ENCODE assay signal across 12 cellular contexts in genomic region chr17:4497101-4497824, GRCh38. TPM values are rescaled to one million over a fixed set of nuclear protein-coding genes. Genes with fewer than 3 reads are reported as not detected.
DNase-seq lines count a peak whose midpoint lies in the region; ATAC-seq and TF ChIP-seq lines count a peak whose summit lies in the region.
"Had no signal": no experiment of that assay in that cellular context is flagged by ENCODE, and none has a peak within 500 bp of the region (broad histone marks: within the 10 kb centered on the region; RNA-seq: fewer than 3 reads in every experiment).

No MANE protein-coding gene starts in this region.

- H3K4me3 Mint-ChIP-seq in activated naive CD8-positive, alpha-beta T cell, result peak overlapping the region; percentile 59
- H3K4me3 Mint-ChIP-seq in activated naive CD8-positive, alpha-beta T cell treated with anti-CD3 and anti-CD28 coated beads, Interleukin-2, amount 50 U/mL, for 24 hours, result no peak overlapping the region

- TF ChIP-seq POLR2A in thyroid gland (IDR thresholded peaks at IDR 0.05), result no peak

- peaks cover 24% of the 10 kb centered on the region for H3K4me1 Mint-ChIP-seq in activated naive CD8-positive, alpha-beta T cell (ENCODE audit: low read depth)
- peaks cover 22% of the 10 kb centered on the region for H3K4me1 Mint-ChIP-seq in activated naive CD8-positive, alpha-beta T cell treated with anti-CD3 and anti-CD28 coated beads, Interleukin-2, amount 50 U/mL, for 24 hours

- WGBS in thyroid gland, 2 donors, result 35 to 46% methylated on average over 22 to 23 of the region's 23 CpGs

- no peaks in the 10 kb centered on the region for H3K9me3 ChIP-seq in thyroid gland
- H3K9me3 ChIP-seq: sigmoid colon, SJSA1 had no signal

- no peaks in the 10 kb centered on the region for H3K36me3 ChIP-seq in thyroid gland
- H3K36me3 ChIP-seq: sigmoid colon, SJSA1 had no signal

- H3K9me3 Mint-ChIP-seq in activated naive CD8-positive, alpha-beta T cell (ENCODE audit: low read depth), result no peaks in the 10 kb centered on the region
- no peaks in the 10 kb centered on the region for H3K9me3 Mint-ChIP-seq in activated naive CD8-positive, alpha-beta T cell treated with anti-CD3 and anti-CD28 coated beads, Interleukin-2, amount 50 U/mL, for 24 hours

- no peak for DNase-seq in activated naive CD8-positive, alpha-beta T cell treated with anti-CD3 and anti-CD28 coated beads, Interleukin-2, amount 50 U/mL, for 24 hours
- DNase-seq in RKO (ENCODE audit: low spot score), result peak; percentile 69
- peak; percentile 10 for DNase-seq in fibroblast of mammary gland (ENCODE audit: low read depth)
- DNase-seq in thyroid gland, result peak; percentile 57 to 76
- DNase-seq in activated CD4-positive, alpha-beta T cell treated with anti-CD3 and anti-CD28 coated beads, Interleukin-2, amount 50 U/mL, for 1 hour, result no peak
- no peak for DNase-seq in NCI-H345 (lab: John Stamatoyannopoulos, UW)
- DNase-seq: activated naive CD4-positive, alpha-beta T cell treated with anti-CD3 and anti-CD28 coated beads, Interleukin-2, amount 50 U/mL, for 16 hours; AML-193; sigmoid colon had no signal

- H3K4me3 ChIP-seq in fibroblast of mammary gland (ENCODE audit: control insufficient read depth, low read depth, low read length) (no peak overlapping the region), thyroid gland (replicated peaks in 1 of 3) (no peak overlapping the region)
- H3K4me3 ChIP-seq: SJSA1 had no signal

- no peak for ATAC-seq in activated naive CD8-positive, alpha-beta T cell treated with anti-CD3 and anti-CD28 coated beads, Interleukin-2, amount 50 U/mL, for 24 hours
- no peak for ATAC-seq in GM21717 (IDR thresholded peaks at IDR 0.05; ENCODE audit: unreplicated experiment)

- H3K4me1 ChIP-seq in thyroid gland, result peaks cover 21 to 33% of the 10 kb centered on the region in 2 donors

- H3K36me3 Mint-ChIP-seq in activated naive CD8-positive, alpha-beta T cell, result no peaks in the 10 kb centered on the region
- H3K36me3 Mint-ChIP-seq in activated naive CD8-positive, alpha-beta T cell treated with anti-CD3 and anti-CD28 coated beads, Interleukin-2, amount 50 U/mL, for 24 hours (ENCODE audit: low read depth), result no peaks in the 10 kb centered on the region

- H3K27me3 ChIP-seq in thyroid gland, result no peaks in the 10 kb centered on the region

- no peak for TF ChIP-seq CTCF in fibroblast of mammary gland (conservative IDR thresholded peaks at IDR 0.05; ENCODE audit: control insufficient read depth, insufficient read depth, low read depth, low read length)
- no peak for TF ChIP-seq CTCF in thyroid gland (IDR thresholded peaks at IDR 0.05)

- intact Hi-C loops in thyroid gland (cut with DNase I), result no loop called here

- peaks cover 8% of the 10 kb centered on the region for H3K27me3 Mint-ChIP-seq in activated naive CD8-positive, alpha-beta T cell
- peaks cover 24% of the 10 kb centered on the region for H3K27me3 Mint-ChIP-seq in activated naive CD8-positive, alpha-beta T cell treated with anti-CD3 and anti-CD28 coated beads, Interleukin-2, amount 50 U/mL, for 24 hours

- H3K27ac ChIP-seq in thyroid gland, result no peak overlapping the region
- H3K27ac ChIP-seq: SJSA1 had no signal

- H3K27ac Mint-ChIP-seq in activated naive CD8-positive, alpha-beta T cell, result no peak overlapping the region
- no peak overlapping the region for H3K27ac Mint-ChIP-seq in activated naive CD8-positive, alpha-beta T cell treated with anti-CD3 and anti-CD28 coated beads, Interleukin-2, amount 50 U/mL, for 24 hours

RNA-seq across cellular contexts. Expression of gene SPNS2, which starts 1.4 kb away (rescaled TPM):
- total RNA-seq in thyroid gland, result 10 to 100 TPM in 1 of 4 donors, 1 to 10 TPM in 3; 5.6 to 16.3 (median 8.1) TPM

RNA-seq across cellular contexts. Expression of gene MYBBP1A, which starts 57.9 kb away (rescaled TPM):
- 10 to 100 TPM; 23.5 to 50.2 (median 37.6) TPM for total RNA-seq in thyroid gland

Comparison
In these comparisons a context has a peak if more than half of its experiments do, and no peak if none do; other contexts are left out.
1. DNase-seq: peak in RKO (single experiment), fibroblast of mammary gland (single experiment) and thyroid gland (2 of 2); none in activated naive CD8-positive, alpha-beta T cell treated with anti-CD3 and anti-CD28 coated beads, Interleukin-2, amount 50 U/mL, for 24 hours (single experiment), activated CD4-positive, alpha-beta T cell treated with anti-CD3 and anti-CD28 coated beads, Interleukin-2, amount 50 U/mL, for 1 hour (single experiment) and NCI-H345 (single experiment).